ENCODE assay signal across 1 cellular context in genomic region chr16:46691720-46692119, GRCh38.
TF ChIP-seq lines count a peak whose summit lies in the region.

No MANE protein-coding gene starts in this region.

TF ChIP-seq in HepG2, 621 proteins besides CTCF, POLR2A, EP300 and RAD21:
- TF ChIP-seq ZNF280D (CRISPR knock-in tag; IDR thresholded peaks at IDR 0.05) (0 out of 2 replicates have a peak, but pooled peaks have one; percentile 35), ATF4 (CRISPR knock-in tag; IDR thresholded peaks at IDR 0.05) (peak in 1 of 2 experiments; percentile 29; a peak in 1 of 4 replicates), ZNF367 (CRISPR knock-in tag; IDR thresholded peaks at IDR 0.05; ENCODE audit: borderline replicate concordance) (no peak), RNF219 (CRISPR knock-in tag; IDR thresholded peaks at IDR 0.05) (0 out of 2 replicates have a peak, but pooled peaks have one; percentile 63), SOX6 (IDR thresholded peaks at IDR 0.05) (no peak), SOX6 (CRISPR knock-in tag; IDR thresholded peaks at IDR 0.05) (peak; percentile 18; the same call in 1 of the 2 replicates), GATAD2A (CRISPR knock-in tag; IDR thresholded peaks at IDR 0.05) (0 out of 2 replicates have a peak, but pooled peaks have one; percentile 22), ZNF646 (CRISPR knock-in tag; IDR thresholded peaks at IDR 0.05) (peak; percentile 73), CCAR2 (optimal IDR thresholded peaks at IDR 0.05; ENCODE audit: low read depth, low read length) (peak; percentile 27), YEATS2 (CRISPR knock-in tag; IDR thresholded peaks at IDR 0.05; ENCODE audit: borderline replicate concordance) (0 out of 2 replicates have a peak, but pooled peaks have one; percentile 21), ZNF770 (CRISPR knock-in tag; IDR thresholded peaks at IDR 0.05) (peak; percentile 35; the same call in 1 of the 2 replicates), SSRP1 (CRISPR knock-in tag; IDR thresholded peaks at IDR 0.05) (0 out of 2 replicates have a peak, but pooled peaks have one; percentile 41), HNRNPK (IDR thresholded peaks at IDR 0.05; ENCODE audit: low read depth, low read length, poor library complexity, severe bottlenecking) (peak; percentile 12), ZNF17 (CRISPR knock-in tag; IDR thresholded peaks at IDR 0.05) (0 out of 2 replicates have a peak, but pooled peaks have one; percentile 56), STAT5B (CRISPR knock-in tag; IDR thresholded peaks at IDR 0.05) (no peak), ZSCAN30 (CRISPR knock-in tag; IDR thresholded peaks at IDR 0.05) (peak; percentile 50; the same call in 1 of the 2 replicates), ISL2 (CRISPR knock-in tag; IDR thresholded peaks at IDR 0.05) (no peak), ZNF24 (IDR thresholded peaks at IDR 0.05) (no peak)
